In genomic region chr5:149604321-149604720, GRCh38 we compare ENCODE assay signal across 21 cellular contexts.
"Had no signal": no experiment of that assay in that cellular context is flagged by ENCODE, and none has a peak within 500 bp of the region (broad histone marks: within the 10 kb centered on the region; RNA-seq: fewer than 3 reads in every experiment).

No MANE protein-coding gene starts in this region.

- H3K4me3 Mint-ChIP-seq: activated naive CD8-positive, alpha-beta T cell treated with anti-CD3 and anti-CD28 coated beads for 36 hours; mesothelial cell of epicardium had no signal

- H3K27ac ChIP-seq: body of pancreas, coronary artery, heart right ventricle, lower lobe of right lung, upper lobe of left lung had no signal

- H3K4me3 ChIP-seq: body of pancreas, coronary artery, heart right ventricle, lower lobe of right lung, skin epidermis, upper lobe of left lung had no signal

- ATAC-seq: activated CD4-positive, CD25-positive, alpha-beta regulatory T cell treated with anti-CD3 and anti-CD28 coated beads, Interleukin-2, amount 50 U/mL, for 24 hours; body of pancreas; heart right ventricle; lower lobe of right lung; right cardiac atrium had no signal

- H3K4me1 Mint-ChIP-seq: mesothelial cell of epicardium had no signal

- H3K9me3 Mint-ChIP-seq: activated naive CD8-positive, alpha-beta T cell treated with anti-CD3 and anti-CD28 coated beads for 36 hours had no signal

- H3K27ac Mint-ChIP-seq: activated naive CD8-positive, alpha-beta T cell treated with anti-CD3 and anti-CD28 coated beads for 36 hours; mesothelial cell of epicardium; progenitor cell of endocrine pancreas had no signal

- H3K27me3 ChIP-seq: body of pancreas, heart right ventricle, upper lobe of left lung had no signal

- H3K9me3 ChIP-seq: body of pancreas, lower lobe of right lung, upper lobe of left lung had no signal

- H3K27me3 Mint-ChIP-seq: activated naive CD8-positive, alpha-beta T cell treated with anti-CD3 and anti-CD28 coated beads for 36 hours; progenitor cell of endocrine pancreas had no signal

- H3K36me3 Mint-ChIP-seq: activated naive CD8-positive, alpha-beta T cell treated with anti-CD3 and anti-CD28 coated beads for 36 hours had no signal

- DNase-seq: activated CD4-positive, alpha-beta T cell treated with anti-CD3 and anti-CD28 coated beads, Interleukin-2, amount 50 U/mL, for 1 hour; activated CD8-positive, alpha-beta memory T cell treated with anti-CD3 and anti-CD28 coated beads for 24 hours; activated naive CD8-positive, alpha-beta T cell treated with anti-CD3 and anti-CD28 coated beads for 36 hours; amygdala; body of pancreas; effector CD4-positive, alpha-beta T cell; heart right ventricle; left colon; lower lobe of right lung; right cardiac atrium; stimulated activated CD4-positive, alpha-beta T cell treated with anti-CD3 and anti-CD28 coated beads, Interleukin-15, amount 100 ng/mL, for 24 hours; stimulated activated CD4-positive, alpha-beta T cell treated with anti-CD3 and anti-CD28 coated beads, Interleukin-4, amount 100 ng/mL, for 1 hour; stimulated activated naive CD4-positive, alpha-beta T cell; substantia nigra; T-helper 2 cell; upper lobe of left lung had no signal
